In genomic region chr17:50501054-50501453, GRCh38 we compare ENCODE assay signal across 9 cellular contexts. TPM values are rescaled to one million over a fixed set of nuclear protein-coding genes. Genes with fewer than 3 reads are reported as not detected.
A peak's percentile ranks its signal among the peaks of the same experiment; 100 is the strongest.
DNase-seq lines count a peak whose midpoint lies in the region; ATAC-seq and TF ChIP-seq lines count a peak whose summit lies in the region.
"Had no signal": no experiment of that assay in that cellular context is flagged by ENCODE, and none has a peak within 500 bp of the region (broad histone marks: within the 10 kb centered on the region; RNA-seq: fewer than 3 reads in every experiment).

No MANE protein-coding gene starts in this region.

- no peak overlapping the region for H3K4me3 ChIP-seq in cardiac fibroblast (replicated peaks in 1 of 2; ENCODE audit: low read depth in 2 of 2, low read length in 2 of 2)

- TF ChIP-seq CTCF in cardiac fibroblast (IDR thresholded peaks at IDR 0.05; ENCODE audit: low read depth, low read length): peak; percentile 36

- ATAC-seq in HG02798 (IDR thresholded peaks at IDR 0.05; ENCODE audit: poor library complexity, unreplicated experiment): no peak
- ATAC-seq in Right ventricle myocardium superior (ENCODE audit: poor library complexity): no peak

- DNase-seq in NCI-H82 (lab: John Stamatoyannopoulos, UW) (peak; percentile 68), NCI-H82 treated with DMSO at 0.1 percent for 48 hours (lab: John Stamatoyannopoulos, UW; ENCODE audit: unreplicated experiment) (no peak), NCI-H526 (lab: John Stamatoyannopoulos, UW) (peak; percentile 22 to 56), cardiac fibroblast (ENCODE audit: low read depth in 2 of 2) (peak; percentile 43 to 61), posterior vena cava (ENCODE audit: low spot score) (peak; percentile 50), NOMO-1 treated with dmso at 0.1 percent for 144 hours (lab: John Stamatoyannopoulos, UW; ENCODE audit: unreplicated experiment) (no peak), Right ventricle myocardium superior (no peak)

- intact Hi-C loops in posterior vena cava (cut with DNase I): no loop called here
- intact Hi-C loops in Right ventricle myocardium superior (cut with DNase I): no loop called here

RNA-seq across cellular contexts. Expression of gene MYCBPAP, which starts 7.2 kb away (rescaled TPM):
- under 1 TPM; 0.29 to 0.69 TPM for total RNA-seq in posterior vena cava
- total RNA-seq in Right ventricle myocardium superior: 0.43 TPM

RNA-seq across cellular contexts. Expression of gene RSAD1, which starts 22.4 kb away (rescaled TPM):
- total RNA-seq in posterior vena cava (10 to 100 TPM; 24.9 to 25.4 TPM), Right ventricle myocardium superior (49.7 TPM)

RNA-seq across cellular contexts. Expression of gene EPN3, which starts 31.5 kb away (rescaled TPM):
- total RNA-seq in posterior vena cava (not detected), Right ventricle myocardium superior (17.7 TPM)
- total RNA-seq: Daoy had no signal

RNA-seq across cellular contexts. Expression of gene CHAD, which starts 32.4 kb away (rescaled TPM):
- total RNA-seq in posterior vena cava: under 1 TPM in 1 of 2 donors, not detected in 1; 0.46 TPM
- total RNA-seq in Right ventricle myocardium superior: 0.27 TPM
- total RNA-seq: Daoy had no signal

RNA-seq across cellular contexts. Expression of gene SPATA20, which starts 45.9 kb away (rescaled TPM):
- total RNA-seq in posterior vena cava: 10 to 100 TPM; 30.1 to 53.4 TPM
- 58.2 TPM for total RNA-seq in Right ventricle myocardium superior

Comparison
In these comparisons a context has a peak if more than half of its experiments do, and no peak if none do; other contexts are left out.
1. DNase-seq: peak in NCI-H82 (single experiment), NCI-H526 (2 of 2), cardiac fibroblast (2 of 2) and posterior vena cava (single experiment); none in NCI-H82 treated with DMSO at 0.1 percent for 48 hours (single experiment), NOMO-1 treated with dmso at 0.1 percent for 144 hours (single experiment) and Right ventricle myocardium superior (single experiment).
2. RNA of gene EPN3, which starts 31.5 kb away (total RNA-seq): 17.7 TPM in Right ventricle myocardium superior (single experiment); not detected in posterior vena cava; every median in the first group is over 10 times any median in the second.